8 cellular contexts compared by ENCODE assay signal in genomic region chr10:79068562-79069324, GRCh38. TPM values are rescaled to one million over a fixed set of nuclear protein-coding genes. Genes with fewer than 3 reads are reported as not detected.
A peak's percentile ranks its signal among the peaks of the same experiment; 100 is the strongest.
DNase-seq lines count a peak whose midpoint lies in the region; ATAC-seq, FAIRE-seq and TF ChIP-seq lines count a peak whose summit lies in the region.

A gene with protein sequence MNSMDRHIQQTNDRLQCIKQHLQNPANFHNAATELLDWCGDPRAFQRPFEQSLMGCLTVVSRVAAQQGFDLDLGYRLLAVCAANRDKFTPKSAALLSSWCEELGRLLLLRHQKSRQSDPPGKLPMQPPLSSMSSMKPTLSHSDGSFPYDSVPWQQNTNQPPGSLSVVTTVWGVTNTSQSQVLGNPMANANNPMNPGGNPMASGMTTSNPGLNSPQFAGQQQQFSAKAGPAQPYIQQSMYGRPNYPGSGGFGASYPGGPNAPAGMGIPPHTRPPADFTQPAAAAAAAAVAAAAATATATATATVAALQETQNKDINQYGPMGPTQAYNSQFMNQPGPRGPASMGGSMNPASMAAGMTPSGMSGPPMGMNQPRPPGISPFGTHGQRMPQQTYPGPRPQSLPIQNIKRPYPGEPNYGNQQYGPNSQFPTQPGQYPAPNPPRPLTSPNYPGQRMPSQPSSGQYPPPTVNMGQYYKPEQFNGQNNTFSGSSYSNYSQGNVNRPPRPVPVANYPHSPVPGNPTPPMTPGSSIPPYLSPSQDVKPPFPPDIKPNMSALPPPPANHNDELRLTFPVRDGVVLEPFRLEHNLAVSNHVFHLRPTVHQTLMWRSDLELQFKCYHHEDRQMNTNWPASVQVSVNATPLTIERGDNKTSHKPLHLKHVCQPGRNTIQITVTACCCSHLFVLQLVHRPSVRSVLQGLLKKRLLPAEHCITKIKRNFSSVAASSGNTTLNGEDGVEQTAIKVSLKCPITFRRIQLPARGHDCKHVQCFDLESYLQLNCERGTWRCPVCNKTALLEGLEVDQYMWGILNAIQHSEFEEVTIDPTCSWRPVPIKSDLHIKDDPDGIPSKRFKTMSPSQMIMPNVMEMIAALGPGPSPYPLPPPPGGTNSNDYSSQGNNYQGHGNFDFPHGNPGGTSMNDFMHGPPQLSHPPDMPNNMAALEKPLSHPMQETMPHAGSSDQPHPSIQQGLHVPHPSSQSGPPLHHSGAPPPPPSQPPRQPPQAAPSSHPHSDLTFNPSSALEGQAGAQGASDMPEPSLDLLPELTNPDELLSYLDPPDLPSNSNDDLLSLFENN (plus strand): TSS chr10:79068966. CDS start chr10:79201633, 132,667 bp downstream.

- intact Hi-C loops in kidney (cut with DNase I) = loop anchor here (10.0 kb wide), 1 partner anchor 94 kb away; no protein-coding TSS in a partner anchor

- peaks cover 19 to 25% of the 10 kb centered on the region in 2 donors for H3K4me1 ChIP-seq in kidney (ENCODE audit: control insufficient read depth in 1 of 2, insufficient read depth in 1 of 2, low read depth in 1 of 2, low read length in 2 of 2)

- no peaks in the 10 kb centered on the region for H3K27me3 ChIP-seq in AG04450 (ENCODE audit: control insufficient read depth, insufficient read depth, low read length)

- H3K27ac ChIP-seq in AG04450 (ENCODE audit: low read depth, low read length) (peak within 1 kb of the TSS; percentile 65), kidney (ENCODE audit: low read depth in 2 of 2, low read length in 2 of 2) (peak within 1 kb of the TSS; percentile 90 to 92)

- peak within 1 kb of the TSS; percentile 57 to 82 for H3K9ac ChIP-seq in kidney (ENCODE audit: low read length in 2 of 2)

- POLR2A ChIA-PET in AG04450 (lab: Yijun Ruan, JAX) = interaction anchor here (1.0 to 2.0 kb wide), 3 partner anchors 108 to 127 kb away, joined by 3 to 9 read pairs (median 4); no protein-coding TSS in a partner anchor

- DNase-seq in AG04450 (ENCODE audit: low read depth, low spot score) (peak; percentile 75), NCI-H2196 treated with DMSO at 0.1 percent for 48 hours (lab: John Stamatoyannopoulos, UW; ENCODE audit: unreplicated experiment) (peak; percentile 51), cerebellum (ENCODE audit: low spot score) (peak; percentile 91), kidney (peak; percentile 96)
- DNase-seq in activated CD4-positive, CD25-positive, alpha-beta regulatory T cell treated with anti-CD3 and anti-CD28 coated beads, Interleukin-2, amount 50 U/mL, for 72 hours = peak; percentile 76
- peak; percentile 86 for DNase-seq in stimulated activated CD4-positive, alpha-beta T cell treated with anti-CD3 and anti-CD28 coated beads, Interleukin-15, amount 100 ng/mL, for 24 hours

- no peaks in the 10 kb centered on the region; the same call in 1 of the 2 replicates for H3K9me3 ChIP-seq in AG04450 (ENCODE audit: control insufficient read depth, insufficient read depth, low read length)
- no peaks in the 10 kb centered on the region for H3K9me3 ChIP-seq in kidney (ENCODE audit: control insufficient read depth in 1 of 2, low read length in 2 of 2)

- peak; percentile 44 for ATAC-seq in GM18873 (IDR thresholded peaks at IDR 0.05; ENCODE audit: low FRiP score, unreplicated experiment)
- ATAC-seq in HG03139 (IDR thresholded peaks at IDR 0.05; ENCODE audit: unreplicated experiment) = peak; percentile 55

- FAIRE-seq in kidney (lab: Jason Lieb, UNC) = no peak

- no peaks in the 10 kb centered on the region for H3K36me3 ChIP-seq in kidney (ENCODE audit: control insufficient read depth in 1 of 2, insufficient read depth in 2 of 2, low read length in 2 of 2)

- CTCF ChIA-PET in AG04450 (lab: Charles Lee) = interaction anchor here (1.2 kb wide), 1 partner anchor 127 kb away, joined by 5 read pairs; no protein-coding TSS in a partner anchor

- TF ChIP-seq CTCF in AG04450 (IDR thresholded peaks at IDR 0.05; ENCODE audit: low read depth, low read length) = 0 out of 2 replicates have a peak, but pooled peaks have one; percentile 7
- TF ChIP-seq CTCF in kidney (IDR thresholded peaks at IDR 0.05; ENCODE audit: borderline replicate concordance, extremely low read depth, insufficient read depth) = peak; percentile 12

- peak within 1 kb of the TSS; percentile 98 for H3K4me3 ChIP-seq in AG04450 (ENCODE audit: low read depth, low read length)
- peak within 1 kb of the TSS; percentile 76 to 83 for H3K4me3 ChIP-seq in kidney (ENCODE audit: low read length in 2 of 2)

RNA-seq across cellular contexts. Expression of the gene that starts here (rescaled TPM):
- 7.6 and 12.8 TPM in 2 replicates for polyA plus RNA-seq in AG04450 (2011; rRNA removed)
- polyA minus RNA-seq in AG04450 (2011; rRNA and poly(A)+ RNA removed) = 16.5 and 21.3 TPM in 2 replicates
- 53.4 TPM for total RNA-seq in cerebellum
- total RNA-seq in kidney = 97.6 TPM
- polyA plus RNA-seq in kidney (ENCODE audit: insufficient read depth, low read depth, low replicate concordance) = 14.2 TPM

Comparison
In these comparisons a context has a peak if more than half of its experiments do, and no peak if none do; other contexts are left out.
1. Peak in every context shown above with its lines: DNase-seq, ATAC-seq, H3K4me3 ChIP-seq and H3K27ac ChIP-seq.